Comparison of ENCODE assay signal across 27 cellular contexts in genomic region chr1:11999236-11999635, GRCh38.
"Had no signal": no experiment of that assay in that cellular context is flagged by ENCODE, and none has a peak within 500 bp of the region (broad histone marks: within the 10 kb centered on the region; RNA-seq: fewer than 3 reads in every experiment).

No MANE protein-coding gene starts in this region.

- H3K27me3 Mint-ChIP-seq: naive thymus-derived CD4-positive, alpha-beta T cell; progenitor cell of endocrine pancreas; stimulated activated naive B cell treated with anti-CD40 and anti-IgM and Interleukin-4, amounts not matched to agents 10 μg/mL and 1 μg/mL and 100 μg/mL, for 72 hours; type B pancreatic cell had no signal

- H3K9me3 Mint-ChIP-seq: naive thymus-derived CD4-positive, alpha-beta T cell; natural killer cell; nephron; neural progenitor cell; stimulated activated effector memory CD8-positive, alpha-beta T cell treated with anti-CD3 and anti-CD28 coated beads, Interleukin-12 subunit alpha, Interleukin-12 subunit beta, amount 100 ng/mL, for 72 hours; stimulated activated naive B cell treated with anti-CD40 and anti-IgM and Interleukin-4, amounts not matched to agents 10 μg/mL and 1 μg/mL and 100 μg/mL, for 72 hours; type B pancreatic cell had no signal

- H3K4me2 ChIP-seq: neural progenitor cell had no signal

- H3K27ac Mint-ChIP-seq: natural killer cell; nephron; neural progenitor cell; progenitor cell of endocrine pancreas; stimulated activated effector memory CD8-positive, alpha-beta T cell treated with anti-CD3 and anti-CD28 coated beads, Interleukin-12 subunit alpha, Interleukin-12 subunit beta, amount 100 ng/mL, for 72 hours; stimulated activated naive B cell treated with anti-CD40 and anti-IgM and Interleukin-4, amounts not matched to agents 10 μg/mL and 1 μg/mL and 100 μg/mL, for 72 hours; type B pancreatic cell had no signal

- H3K4me3 Mint-ChIP-seq: naive thymus-derived CD4-positive, alpha-beta T cell; natural killer cell; nephron; neural progenitor cell; stimulated activated effector memory CD8-positive, alpha-beta T cell treated with anti-CD3 and anti-CD28 coated beads, Interleukin-12 subunit alpha, Interleukin-12 subunit beta, amount 100 ng/mL, for 72 hours; stimulated activated naive B cell treated with anti-CD40 and anti-IgM and Interleukin-4, amounts not matched to agents 10 μg/mL and 1 μg/mL and 100 μg/mL, for 72 hours; type B pancreatic cell had no signal

- H3K9me3 ChIP-seq: ovary, psoas muscle, right lobe of liver, sigmoid colon, stomach, thoracic aorta, thyroid gland, tibial nerve, upper lobe of right lung, uterus had no signal

- H3K79me2 ChIP-seq: parathyroid adenoma had no signal

- ATAC-seq: naive thymus-derived CD4-positive, alpha-beta T cell; natural killer cell; psoas muscle; right cardiac atrium; right lobe of liver; stimulated activated effector memory CD8-positive, alpha-beta T cell treated with anti-CD3 and anti-CD28 coated beads, Interleukin-12 subunit alpha, Interleukin-12 subunit beta, amount 100 ng/mL, for 72 hours; stimulated activated naive B cell treated with anti-CD40 and anti-IgM and Interleukin-4, amounts not matched to agents 10 μg/mL and 1 μg/mL and 100 μg/mL, for 72 hours; upper lobe of right lung had no signal

- H3K4me3 ChIP-seq: neural progenitor cell, ovary, psoas muscle, right lobe of liver, sigmoid colon, stomach, thoracic aorta, thyroid gland, tibial nerve, upper lobe of right lung, uterus had no signal

- DNase-seq: naive thymus-derived CD4-positive, alpha-beta T cell; natural killer cell; occipital lobe; ovary; psoas muscle; right lobe of liver; sigmoid colon; small intestine; stimulated activated CD4-positive, alpha-beta T cell treated with anti-CD3 and anti-CD28 coated beads, Interleukin-15, amount 100 ng/mL, for 24 hours; stimulated activated CD4-positive, alpha-beta T cell treated with anti-CD3 and anti-CD28 coated beads, Interleukin-2, amount 100 ng/mL, for 24 hours; stimulated activated CD4-positive, alpha-beta T cell treated with anti-CD3 and anti-CD28 coated beads, Interleukin-2, amount 100 ng/mL, for 48 hours; stimulated activated CD4-positive, alpha-beta T cell treated with anti-CD3 and anti-CD28 coated beads, Interleukin-4, amount 100 ng/mL, for 24 hours; stimulated activated naive B cell treated with anti-CD40 and anti-IgM and Interleukin-4, amounts not matched to agents 10 μg/mL and 1 μg/mL and 100 μg/mL, for 72 hours; stimulated activated naive CD4-positive, alpha-beta T cell treated with Interleukin-2 at 50 U/mL for 16 hours; stomach; thyroid gland; upper lobe of right lung; uterus had no signal

- H3K27ac ChIP-seq: neural progenitor cell, ovary, parathyroid adenoma, psoas muscle, right lobe of liver, sigmoid colon, stomach, thoracic aorta, thyroid gland, tibial nerve, upper lobe of right lung, uterus had no signal

- H2AFZ ChIP-seq: neural progenitor cell, parathyroid adenoma had no signal

- H3K4me1 Mint-ChIP-seq: natural killer cell, nephron, neural progenitor cell had no signal

- H3K9ac ChIP-seq: neural progenitor cell, parathyroid adenoma had no signal

- H3K27me3 ChIP-seq: neural progenitor cell, ovary, right lobe of liver, sigmoid colon, stomach, thyroid gland, tibial nerve, upper lobe of right lung, uterus had no signal

- H3K4me1 ChIP-seq: neural progenitor cell, parathyroid adenoma, psoas muscle, sigmoid colon, stomach, tibial nerve, upper lobe of right lung, uterus had no signal

- H3K36me3 ChIP-seq: neural progenitor cell, ovary, uterus had no signal
